Comparison of ENCODE assay signal across 9 cellular contexts in genomic region chr11:63531074-63531792, GRCh38. TPM values are rescaled to one million over a fixed set of nuclear protein-coding genes. Genes with fewer than 3 reads are reported as not detected.
A peak's percentile ranks its signal among the peaks of the same experiment; 100 is the strongest.
DNase-seq lines count a peak whose midpoint lies in the region; ATAC-seq and TF ChIP-seq lines count a peak whose summit lies in the region.
"Not testable (repeated sequence)": the region's sequence is repeated elsewhere in the genome, so short reads cannot be mapped to it uniquely, and the experiment has no call there.
"Had no signal": no experiment of that assay in that cellular context is flagged by ENCODE, and none has a peak within 500 bp of the region (broad histone marks: within the 10 kb centered on the region; RNA-seq: fewer than 3 reads in every experiment).

No MANE protein-coding gene starts in this region.

- DNase-seq in EL (peak; percentile 86), OCI-M1 (lab: John Stamatoyannopoulos, UW) (peak; percentile 85), colonic mucosa (peak; percentile 26)
- peak; percentile 78 for DNase-seq in activated CD8-positive, alpha-beta T cell treated with anti-CD3 and anti-CD28 coated beads for 36 hours
- DNase-seq in left colon, result not testable (repeated sequence)
- peak; percentile 55 to 69 for DNase-seq in stimulated activated naive CD8-positive, alpha-beta T cell treated with anti-CD3 and anti-CD28 coated beads, Interleukin-15, amount 100 ng/mL, for 72 hours

- H3K36me3 Mint-ChIP-seq in activated CD8-positive, alpha-beta T cell treated with anti-CD3 and anti-CD28 coated beads for 36 hours (ENCODE audit: low read depth), result not testable (repeated sequence)

- H3K27me3 Mint-ChIP-seq in activated CD8-positive, alpha-beta T cell treated with anti-CD3 and anti-CD28 coated beads for 36 hours; stimulated activated naive CD8-positive, alpha-beta T cell treated with anti-CD3 and anti-CD28 coated beads, Interleukin-15, amount 100 ng/mL, for 72 hours: not testable (repeated sequence)

- POLR2A ChIA-PET in activated CD8-positive, alpha-beta T cell treated with anti-CD3 and anti-CD28 coated beads for 36 hours (lab: Charles Lee), result interaction anchor here (0.6 to 2.7 kb wide), 2 partner anchors 36 to 140 kb away, joined by 3 to 8 read pairs; partner anchors contain the start of gene ATL3

- peak; percentile 82 for ATAC-seq in GM21423 (IDR thresholded peaks at IDR 0.05; ENCODE audit: unreplicated experiment)
- ATAC-seq in HG03439 (IDR thresholded peaks at IDR 0.05; ENCODE audit: unreplicated experiment), result peak; percentile 72
- ATAC-seq in activated CD8-positive, alpha-beta T cell treated with anti-CD3 and anti-CD28 coated beads for 36 hours, result peak; percentile 91
- ATAC-seq in left colon, result peak; percentile 30
- peak; percentile 93 for ATAC-seq in stimulated activated naive CD8-positive, alpha-beta T cell treated with anti-CD3 and anti-CD28 coated beads, Interleukin-15, amount 100 ng/mL, for 72 hours

- not testable (repeated sequence) for H3K9me3 Mint-ChIP-seq in activated CD8-positive, alpha-beta T cell treated with anti-CD3 and anti-CD28 coated beads for 36 hours; stimulated activated naive CD8-positive, alpha-beta T cell treated with anti-CD3 and anti-CD28 coated beads, Interleukin-15, amount 100 ng/mL, for 72 hours

- H3K4me3 Mint-ChIP-seq in activated CD8-positive, alpha-beta T cell treated with anti-CD3 and anti-CD28 coated beads for 36 hours, result not testable (repeated sequence)
- H3K4me3 Mint-ChIP-seq in stimulated activated naive CD8-positive, alpha-beta T cell treated with anti-CD3 and anti-CD28 coated beads, Interleukin-15, amount 100 ng/mL, for 72 hours, result peak overlapping the region; percentile 39 to 52

- not testable (repeated sequence) for H3K27ac ChIP-seq in colonic mucosa

- H3K9me3 ChIP-seq in colonic mucosa, result not testable (repeated sequence)

- intact Hi-C loops in activated CD8-positive, alpha-beta T cell treated with anti-CD3 and anti-CD28 coated beads for 36 hours (cut with micrococcal nuclease); colonic mucosa (cut with DNase I); left colon (cut with DNase I, micrococcal nuclease): not testable (repeated sequence)

- TF ChIP-seq CTCF in activated CD8-positive, alpha-beta T cell treated with anti-CD3 and anti-CD28 coated beads for 36 hours (IDR thresholded peaks at IDR 0.05); colonic mucosa (IDR thresholded peaks at IDR 0.05): not testable (repeated sequence)

- H3K4me1 ChIP-seq in colonic mucosa, result not testable (repeated sequence)

- not testable (repeated sequence) for H3K4me3 ChIP-seq in colonic mucosa

- not testable (repeated sequence) for H3K27me3 ChIP-seq in colonic mucosa

- H3K9ac ChIP-seq in colonic mucosa (ENCODE audit: low read depth in 2 of 2, low read length in 2 of 2), result not testable (repeated sequence)

- CTCF ChIA-PET in activated CD8-positive, alpha-beta T cell treated with anti-CD3 and anti-CD28 coated beads for 36 hours (lab: Charles Lee), result interaction anchor here (1.8 kb wide), 1 partner anchor 52 kb away, joined by 6 read pairs; no protein-coding TSS in a partner anchor

- H3K36me3 ChIP-seq in colonic mucosa, result not testable (repeated sequence)

- H3K27ac Mint-ChIP-seq in activated CD8-positive, alpha-beta T cell treated with anti-CD3 and anti-CD28 coated beads for 36 hours, result peak overlapping the region; percentile 55
- peak overlapping the region; percentile 59 to 78 for H3K27ac Mint-ChIP-seq in stimulated activated naive CD8-positive, alpha-beta T cell treated with anti-CD3 and anti-CD28 coated beads, Interleukin-15, amount 100 ng/mL, for 72 hours

- H3K4me1 Mint-ChIP-seq in activated CD8-positive, alpha-beta T cell treated with anti-CD3 and anti-CD28 coated beads for 36 hours (ENCODE audit: low read depth), result peaks cover 66% of the 10 kb centered on the region
- peaks cover 69% of the 10 kb centered on the region for H3K4me1 Mint-ChIP-seq in stimulated activated naive CD8-positive, alpha-beta T cell treated with anti-CD3 and anti-CD28 coated beads, Interleukin-15, amount 100 ng/mL, for 72 hours

RNA-seq across cellular contexts. Expression of gene PLAAT4, which starts 5.4 kb away (rescaled TPM):
- 10 to 100 TPM; 24.1 to 26.2 TPM for total RNA-seq in activated CD8-positive, alpha-beta T cell treated with anti-CD3 and anti-CD28 coated beads for 36 hours
- 10 to 100 TPM in 1 of 2 donors, 1 to 10 TPM in 1; 9.9 to 40.7 TPM for total RNA-seq in colonic mucosa
- total RNA-seq in left colon, result 10 to 100 TPM; 43.9 to 51.4 TPM

RNA-seq across cellular contexts. Expression of gene LGALS12, which starts 25.3 kb away (rescaled TPM):
- not detected for total RNA-seq in activated CD8-positive, alpha-beta T cell treated with anti-CD3 and anti-CD28 coated beads for 36 hours
- total RNA-seq in colonic mucosa (under 1 TPM in 1 of 2 donors, not detected in 1; 0.24 TPM), left colon (under 1 TPM; 0.18 to 0.36 TPM)
- total RNA-seq: chondrocyte had no signal

RNA-seq across cellular contexts. Expression of gene PLAAT2, which starts 31.9 kb away (rescaled TPM):
- under 1 TPM in 1 of 2 experiments, not detected in 1; 0.38 TPM for total RNA-seq in activated CD8-positive, alpha-beta T cell treated with anti-CD3 and anti-CD28 coated beads for 36 hours
- 10 to 100 TPM in 1 of 2 donors, 1 to 10 TPM in 1; 1.9 to 11.1 TPM for total RNA-seq in colonic mucosa
- 10 to 100 TPM in 1 of 2 donors, 1 to 10 TPM in 1; 3.8 to 53.6 TPM for total RNA-seq in left colon
- total RNA-seq: chondrocyte had no signal

RNA-seq across cellular contexts. Expression of gene PLAAT5, which starts 40.3 kb away (rescaled TPM):
- under 1 TPM; 0.16 to 0.29 TPM for total RNA-seq in activated CD8-positive, alpha-beta T cell treated with anti-CD3 and anti-CD28 coated beads for 36 hours
- total RNA-seq in colonic mucosa (under 1 TPM in 1 of 2 donors, not detected in 1; 0.40 TPM), left colon (1 to 10 TPM in 1 of 2 donors, under 1 TPM in 1; 0.21 to 1.1 TPM)

Comparison
In these comparisons a context has a peak if more than half of its experiments do, and no peak if none do; other contexts are left out.
1. ATAC-seq: peak in every context shown above with its lines; median percentile 93 in stimulated activated naive CD8-positive, alpha-beta T cell treated with anti-CD3 and anti-CD28 coated beads, Interleukin-15, amount 100 ng/mL, for 72 hours; 91 in activated CD8-positive, alpha-beta T cell treated with anti-CD3 and anti-CD28 coated beads for 36 hours; 82 in GM21423; 72 in HG03439; 30 in left colon.